Comparison of ENCODE assay signal across 8 cellular contexts in genomic region chr7:101733713-101734475, GRCh38.
DNase-seq lines count a peak whose midpoint lies in the region; ATAC-seq lines count a peak whose summit lies in the region.

No MANE protein-coding gene starts in this region.

- H3K9ac ChIP-seq in mucosa of rectum (ENCODE audit: low read depth in 1 of 2, low read length in 2 of 2), result peak overlapping the region; percentile 52 to 54

- H3K27ac ChIP-seq in mucosa of rectum (ENCODE audit: low read depth in 2 of 2, low read length in 2 of 2), result no peak overlapping the region

- no peaks in the 10 kb centered on the region for H3K27me3 ChIP-seq in mucosa of rectum (ENCODE audit: control insufficient read depth in 2 of 2, insufficient read depth in 2 of 2, low read length in 2 of 2)

- H3K4me3 ChIP-seq in mucosa of rectum (ENCODE audit: low read length in 2 of 2), result peak overlapping the region; percentile 43 to 65

- peak; percentile 66 for DNase-seq in NCI-H510A treated with DMSO at 0.1 percent for 48 hours (lab: John Stamatoyannopoulos, UW)
- peak; percentile 26 for DNase-seq in dedifferentiated amniotic fluid mesenchymal stem cell (ENCODE audit: extremely low spot score)
- no peak for DNase-seq in activated T-cell treated with anti-CD3 and anti-CD28 coated beads for 4 hours
- DNase-seq in GM19240 (ENCODE audit: insufficient read length, low spot score), result no peak

- ATAC-seq in GM19372 (IDR thresholded peaks at IDR 0.05; ENCODE audit: low read depth, unreplicated experiment), result peak; percentile 53
- no peak for ATAC-seq in HG03159 (IDR thresholded peaks at IDR 0.05; ENCODE audit: unreplicated experiment)
- ATAC-seq in GM21423 (IDR thresholded peaks at IDR 0.05; ENCODE audit: unreplicated experiment), result no peak

- no peaks in the 10 kb centered on the region for H3K9me3 ChIP-seq in mucosa of rectum (ENCODE audit: control insufficient read depth in 2 of 2, low read length in 2 of 2)

- peaks cover 11 to 15% of the 10 kb centered on the region in 2 donors for H3K4me1 ChIP-seq in mucosa of rectum (ENCODE audit: control insufficient read depth in 2 of 2, insufficient read depth in 2 of 2, low read length in 2 of 2)

- H3K36me3 ChIP-seq in mucosa of rectum (ENCODE audit: control insufficient read depth in 2 of 2, insufficient read depth in 2 of 2, low read length in 2 of 2), result no peaks in the 10 kb centered on the region

Comparison
In these comparisons a context has a peak if more than half of its experiments do, and no peak if none do; other contexts are left out.
1. DNase-seq: peak in NCI-H510A treated with DMSO at 0.1 percent for 48 hours (single experiment) and dedifferentiated amniotic fluid mesenchymal stem cell (single experiment); none in activated T-cell treated with anti-CD3 and anti-CD28 coated beads for 4 hours (single experiment) and GM19240 (single experiment).